ENCODE assay signal across 12 cellular contexts in the genomic region with DNA sequence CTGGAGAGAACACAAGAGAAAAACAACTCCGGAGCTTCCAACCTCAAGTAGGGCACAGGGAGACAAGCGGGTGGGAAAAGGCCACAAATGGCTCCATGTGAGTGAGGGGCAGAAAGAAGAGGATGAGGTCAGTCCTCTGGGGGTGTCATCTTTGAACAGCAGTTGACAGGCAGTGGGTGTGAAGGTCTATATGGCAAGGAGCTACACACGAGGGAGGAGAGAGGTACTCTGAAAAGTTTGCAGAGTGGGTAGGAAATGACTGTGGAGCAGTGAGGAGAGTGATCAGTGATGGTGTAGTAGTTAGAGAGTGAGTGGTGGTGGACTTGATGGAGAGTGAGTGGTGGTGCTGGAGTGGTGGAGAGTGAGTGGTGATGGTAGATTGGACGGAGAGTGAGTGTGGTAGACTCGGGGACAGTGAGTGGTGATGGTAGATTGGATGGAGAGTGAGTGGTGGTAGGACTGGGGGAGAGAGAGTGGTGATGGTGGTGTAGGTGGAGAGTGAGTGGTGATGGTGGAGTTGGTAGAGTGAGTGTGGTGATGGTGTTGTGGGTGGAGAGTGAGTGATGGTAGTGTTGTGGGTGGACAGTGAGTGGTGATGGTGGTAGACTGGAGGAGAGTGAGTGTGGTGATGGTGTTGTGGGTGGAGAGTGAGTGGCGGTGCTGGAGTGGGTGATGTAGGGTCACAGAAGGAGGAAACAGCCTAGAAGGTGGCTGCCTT. TPM values are rescaled to one million over a fixed set of nuclear protein-coding genes. Genes with fewer than 3 reads are reported as not detected.
DNase-seq lines count a peak whose midpoint lies in the region; ATAC-seq and TF ChIP-seq lines count a peak whose summit lies in the region.
"Had no signal": no experiment of that assay in that cellular context is flagged by ENCODE, and none has a peak within 500 bp of the region (broad histone marks: within the 10 kb centered on the region; RNA-seq: fewer than 3 reads in every experiment).

No MANE protein-coding gene starts in this region.

- intact Hi-C loops in left ventricle myocardium superior (cut with micrococcal nuclease) = no loop called here

- H3K4me3 ChIP-seq in right atrium auricular region = no peak overlapping the region
- H3K4me3 ChIP-seq: dorsolateral prefrontal cortex, upper lobe of left lung had no signal

- H3K4me3 Mint-ChIP-seq in activated T-helper 17 cell treated with anti-CD3 and anti-CD28 coated beads, Interleukin-2, amount 50 U/mL, for 72 hours = no peak overlapping the region

- H3K27me3 Mint-ChIP-seq in activated T-helper 17 cell treated with anti-CD3 and anti-CD28 coated beads, Interleukin-2, amount 50 U/mL, for 72 hours = no peaks in the 10 kb centered on the region

- peaks cover 8% of the 10 kb centered on the region for H3K36me3 ChIP-seq in right atrium auricular region

- peaks cover 0 to 24% of the 10 kb centered on the region in 2 donors for H3K4me1 ChIP-seq in right atrium auricular region

- peak overlapping the region; percentile 13 for H3K27ac Mint-ChIP-seq in activated T-helper 17 cell treated with anti-CD3 and anti-CD28 coated beads, Interleukin-2, amount 50 U/mL, for 72 hours

- TF ChIP-seq CTCF in right atrium auricular region (IDR thresholded peaks at IDR 0.05) = no peak

- H3K9me3 Mint-ChIP-seq in activated T-helper 17 cell treated with anti-CD3 and anti-CD28 coated beads, Interleukin-2, amount 50 U/mL, for 72 hours = no peaks in the 10 kb centered on the region

- H3K9me3 ChIP-seq in right atrium auricular region = no peaks in the 10 kb centered on the region
- H3K9me3 ChIP-seq: upper lobe of left lung had no signal

- peak overlapping the region in 1 of 2 donors; percentile 54 for H3K27ac ChIP-seq in right atrium auricular region
- H3K27ac ChIP-seq: dorsolateral prefrontal cortex, upper lobe of left lung had no signal

- peaks cover 20% of the 10 kb centered on the region for H3K4me1 Mint-ChIP-seq in activated T-helper 17 cell treated with anti-CD3 and anti-CD28 coated beads, Interleukin-2, amount 50 U/mL, for 72 hours

- peak; percentile 46 for DNase-seq in right atrium auricular region (ENCODE audit: low spot score)
- no peak for DNase-seq in left ventricle myocardium superior
- peak; percentile 51 for DNase-seq in mesenteric fat pad (ENCODE audit: low spot score)
- no peak for DNase-seq in SKM-1 (lab: John Stamatoyannopoulos, UW; ENCODE audit: unreplicated experiment)
- no peak for DNase-seq in NCI-H526 (lab: John Stamatoyannopoulos, UW)
- DNase-seq in stimulated activated naive CD4-positive, alpha-beta T cell treated with Interleukin-2 at 50 U/mL for 16 hours (lab: John Stamatoyannopoulos, UW) = no peak
- DNase-seq in activated gamma-delta T cell (lab: John Stamatoyannopoulos, UW) = no peak
- DNase-seq: DMS53, NCI-H146, upper lobe of left lung had no signal

- no peak for ATAC-seq in left ventricle myocardium superior
- ATAC-seq in activated T-helper 17 cell treated with anti-CD3 and anti-CD28 coated beads, Interleukin-2, amount 50 U/mL, for 72 hours (replicated peaks) = no peak

- H3K36me3 Mint-ChIP-seq in activated T-helper 17 cell treated with anti-CD3 and anti-CD28 coated beads, Interleukin-2, amount 50 U/mL, for 72 hours (ENCODE audit: low read depth) = peaks cover 63% of the 10 kb centered on the region

- no peaks in the 10 kb centered on the region for H3K27me3 ChIP-seq in right atrium auricular region
- H3K27me3 ChIP-seq: dorsolateral prefrontal cortex, upper lobe of left lung had no signal

RNA-seq across cellular contexts. Expression of gene TFDP1, which starts 4.0 kb away (rescaled TPM):
- total RNA-seq in right atrium auricular region = 10 to 100 TPM; 34.4 to 40.4 TPM
- 45.1 TPM for total RNA-seq in left ventricle myocardium superior
- 100 to 1,000 TPM in 1 of 2 donors, 10 to 100 TPM in 1; 98.1 to 188 TPM for total RNA-seq in activated T-helper 17 cell treated with anti-CD3 and anti-CD28 coated beads, Interleukin-2, amount 50 U/mL, for 72 hours
- 66.4 TPM for total RNA-seq in mesenteric fat pad

Comparison
In these comparisons a context has a peak if more than half of its experiments do, and no peak if none do; other contexts are left out.
1. DNase-seq: peak in right atrium auricular region (single experiment) and mesenteric fat pad (single experiment); none in left ventricle myocardium superior (single experiment), SKM-1 (single experiment), NCI-H526 (0 of 2), stimulated activated naive CD4-positive, alpha-beta T cell treated with Interleukin-2 at 50 U/mL for 16 hours (single experiment) and activated gamma-delta T cell (single experiment).